8 cellular contexts compared by ENCODE assay signal in the genomic region with DNA sequence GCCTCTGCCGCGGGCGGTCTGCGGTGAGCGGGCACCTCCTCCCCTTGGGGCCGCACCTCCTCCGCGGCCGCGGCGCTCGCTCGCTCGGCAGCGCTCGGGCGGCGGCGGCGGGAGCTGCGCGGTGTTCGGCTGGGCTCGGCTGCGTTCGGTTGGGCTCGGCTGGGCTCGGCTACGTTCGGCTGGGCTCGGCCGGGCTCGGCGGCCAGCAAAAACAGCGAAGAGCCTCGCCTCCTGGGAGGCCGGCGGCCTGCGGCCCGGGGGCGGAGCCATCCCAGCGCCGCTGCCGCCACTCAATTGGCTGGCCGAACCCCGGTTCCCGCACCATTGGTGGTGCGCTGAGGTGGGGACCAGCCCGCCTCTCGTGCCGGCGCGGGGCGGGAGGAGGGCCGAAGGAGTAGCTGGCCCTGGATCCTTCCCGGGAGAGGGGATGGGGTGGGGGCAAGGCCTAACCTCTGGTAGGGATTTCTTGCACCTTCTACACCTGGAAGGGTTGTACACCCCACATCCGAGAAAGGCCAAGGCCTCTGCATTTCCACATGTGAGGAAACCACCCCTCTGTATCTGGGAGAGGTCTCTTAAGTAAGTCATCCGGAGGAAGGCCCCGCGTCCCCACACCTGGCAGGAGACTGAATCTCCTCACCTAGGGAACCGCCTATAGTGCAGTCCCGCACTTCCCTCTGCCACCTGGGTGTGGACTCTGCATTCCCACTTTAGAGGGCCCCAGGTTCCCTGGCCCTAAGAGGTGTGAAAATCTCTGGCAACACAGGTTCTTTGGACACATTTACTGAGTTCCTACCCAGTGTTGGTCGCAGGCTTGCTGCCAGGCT. TPM values are rescaled to one million over a fixed set of nuclear protein-coding genes. Genes with fewer than 3 reads are reported as not detected.
DNase-seq lines count a peak whose midpoint lies in the region; ATAC-seq and TF ChIP-seq lines count a peak whose summit lies in the region.

TSS of gene ENHO (minus strand) at position 20 of the 827 bp plus-strand sequence. CDS start 1,295 bp downstream, outside the sequence.

- no peaks in the 10 kb centered on the region for H3K36me3 Mint-ChIP-seq in Caco-2 (ENCODE audit: insufficient read depth, unreplicated experiment)

- CTCF ChIA-PET in Caco-2 (lab: Charles Lee) (interaction anchor here (0.6 to 1.3 kb wide), 4 partner anchors 81 to 179 kb away, joined by 3 to 5 read pairs (median 3); no protein-coding TSS in a partner anchor), PC-3 (lab: Charles Lee) (no interaction called here)

- no peaks in the 10 kb centered on the region for H4K20me1 ChIP-seq in PC-3 (ENCODE audit: low read length)

- H3K9me3 ChIP-seq in Caco-2, result no peaks in the 10 kb centered on the region
- H3K9me3 ChIP-seq in PC-3 (ENCODE audit: low read length), result no peaks in the 10 kb centered on the region
- H3K9me3 ChIP-seq in muscle layer of colon (ENCODE audit: low read length), result no peaks in the 10 kb centered on the region

- no peaks in the 10 kb centered on the region for H3K36me3 ChIP-seq in Caco-2 (ENCODE audit: control insufficient read depth, insufficient read depth, low read length)
- H3K36me3 ChIP-seq in PC-3 (ENCODE audit: low read depth, low read length), result no peaks in the 10 kb centered on the region
- no peaks in the 10 kb centered on the region for H3K36me3 ChIP-seq in muscle layer of colon (ENCODE audit: insufficient read depth, low read length)

- H3K4me2 ChIP-seq in PC-3 (ENCODE audit: low read length), result peak within 1 kb of the TSS; percentile 81

- peak within 1 kb of the TSS; percentile 79; the same call in 1 of the 2 replicates for H2AFZ ChIP-seq in PC-3 (ENCODE audit: low read length)

- no peaks in the 10 kb centered on the region for H3F3A ChIP-seq in PC-3 (ENCODE audit: low read length, unreplicated experiment)

- H3K4me3 ChIP-seq in Caco-2 (ENCODE audit: low read depth, low read length) (peak within 1 kb of the TSS; percentile 44), PC-3 (ENCODE audit: low read length) (peak within 1 kb of the TSS; percentile 58; the same call in 1 of the 2 replicates), muscle layer of colon (ENCODE audit: low read depth in 1 of 2, low read length in 2 of 2) (peak within 1 kb of the TSS; percentile 50 to 56)

- POLR2A ChIA-PET in Caco-2 (lab: Charles Lee) (interaction anchor here (0.8 kb wide), 1 partner anchor 129 kb away, joined by 3 read pairs; the partner anchor contains the start of gene IL11RA), PC-3 (lab: Charles Lee; ENCODE audit: unreplicated experiment) (no interaction called here)

- peaks cover 14% of the 10 kb centered on the region for H3K27me3 Mint-ChIP-seq in Caco-2 (ENCODE audit: insufficient read depth, unreplicated experiment)

- ATAC-seq in GM21528 (IDR thresholded peaks at IDR 0.05; ENCODE audit: low FRiP score, unreplicated experiment), result peak; percentile 77
- peak; percentile 97 for ATAC-seq in PC-3
- ATAC-seq in esophagus mucosa, result peak; percentile 99

- H3K9me2 ChIP-seq in PC-3 (replicated peaks; ENCODE audit: low read length), result no peaks in the 10 kb centered on the region

- intact Hi-C loops in Caco-2 (cut with micrococcal nuclease; ENCODE audit: unreplicated experiment), result loop anchor here (1.0 to 2.0 kb wide), 2 partner anchors 65 to 68 kb away; partner anchors contain the start of genes DNAI1 and FAM219A
- intact Hi-C loops in PC-3 (cut with micrococcal nuclease), result no loop called here

- H3K79me2 ChIP-seq in PC-3 (ENCODE audit: low read length), result no peaks in the 10 kb centered on the region

- TF ChIP-seq CTCF in Caco-2 (IDR thresholded peaks at IDR 0.05; ENCODE audit: insufficient read depth in 1 of 2, low read depth in 1 of 2, low read length in 1 of 2, severe bottlenecking in 1 of 2, unreplicated experiment in 1 of 2) (no peak), PC-3 (conservative IDR thresholded peaks at IDR 0.05; ENCODE audit: low read depth, low read length) (no peak)

- BruUV-seq in Caco-2 (replicated peaks; lab: Mats Ljungman, UMichigan) (no TSS peak), PC-3 (replicated peaks; lab: Mats Ljungman, UMichigan) (no TSS peak)

- H3K27ac Mint-ChIP-seq in Caco-2 (ENCODE audit: unreplicated experiment), result no peak within 1 kb of the TSS

- H3K9me3 Mint-ChIP-seq in Caco-2 (ENCODE audit: unreplicated experiment), result no peaks in the 10 kb centered on the region

- H3K4me1 ChIP-seq in Caco-2 (peaks cover 3% of the 10 kb centered on the region; the same call in 1 of the 2 replicates), PC-3 (ENCODE audit: insufficient read depth, low read length) (peaks cover 3% of the 10 kb centered on the region; the same call in 1 of the 2 replicates), muscle layer of colon (ENCODE audit: insufficient read depth, low read length) (peaks cover 10% of the 10 kb centered on the region)

- DNase-seq in Caco-2 (peak; percentile 88 to 95), HuH-7.5 (ENCODE audit: low spot score) (peak; percentile 80), PC-3 (peak; percentile 83)
- peak; percentile 92 to 97 for DNase-seq in activated T-cell treated with anti-CD3 and anti-CD28 coated beads, Interleukin-2, amount 50 U/mL, for 48 hours
- peak; percentile 61 to 74 for DNase-seq in stimulated activated CD8-positive, alpha-beta memory T cell treated with anti-CD3 and anti-CD28 coated beads, Interleukin-4, amount 100 ng/mL, for 4 hours (ENCODE audit: low read depth in 2 of 2, low spot score in 1 of 2)

- H3K9ac ChIP-seq in PC-3 (ENCODE audit: low read length) (no peak within 1 kb of the TSS), muscle layer of colon (ENCODE audit: low read length) (peak within 1 kb of the TSS; percentile 24)

- H3K27me3 ChIP-seq in Caco-2 (replicated peaks; ENCODE audit: control insufficient read depth, insufficient read depth, low read length) (no peaks in the 10 kb centered on the region), PC-3 (ENCODE audit: low read length) (no peaks in the 10 kb centered on the region), muscle layer of colon (ENCODE audit: control insufficient read depth in 1 of 2, insufficient read depth in 2 of 2, low read length in 2 of 2) (no peaks in the 10 kb centered on the region)

- H3K4me3 Mint-ChIP-seq in Caco-2 (ENCODE audit: unreplicated experiment), result peak within 1 kb of the TSS; percentile 74

- H3K27ac ChIP-seq in PC-3 (ENCODE audit: low read length) (no peak within 1 kb of the TSS), muscle layer of colon (ENCODE audit: low read depth, low read length) (no peak within 1 kb of the TSS)

- peaks cover 7% of the 10 kb centered on the region for H3K4me1 Mint-ChIP-seq in Caco-2 (ENCODE audit: low read depth, unreplicated experiment)

RNA-seq across cellular contexts. Expression of gene ENHO, which starts in this region (rescaled TPM):
- total RNA-seq in Caco-2 (2022) (1.00 and 2.1 TPM in 2 replicates), PC-3 (2014; rRNA removed) (1.3 and 2.0 TPM in 2 replicates), esophagus mucosa (0.24 TPM)

Comparison
In these comparisons a context has a peak if more than half of its experiments do, and no peak if none do; other contexts are left out.
1. Peak in ATAC-seq in esophagus mucosa; RNA of the gene not detected or under 1 TPM.